16 cellular contexts compared by ENCODE assay signal in genomic region chr9:124007468-124008306, GRCh38. TPM values are rescaled to one million over a fixed set of nuclear protein-coding genes. Genes with fewer than 3 reads are reported as not detected.
DNase-seq lines count a peak whose midpoint lies in the region; ATAC-seq, FAIRE-seq and TF ChIP-seq lines count a peak whose summit lies in the region.
"Had no signal": no experiment of that assay in that cellular context is flagged by ENCODE, and none has a peak within 500 bp of the region (broad histone marks: within the 10 kb centered on the region; RNA-seq: fewer than 3 reads in every experiment).

No MANE protein-coding gene starts in this region.

- TF ChIP-seq CTCF in GM12878 (IDR thresholded peaks at IDR 0.05 in 2 of 3, conservative IDR thresholded peaks at IDR 0.05 in 1 of 3; ENCODE audit: control insufficient read depth in 2 of 3, extremely low read depth in 1 of 3, insufficient read depth in 1 of 3, low read depth in 3 of 3, low read length in 3 of 3) (no peak), nephron progenitor cell (IDR thresholded peaks at IDR 0.05) (no peak), tibial nerve (IDR thresholded peaks at IDR 0.05) (no peak)

- H3K4me1 Mint-ChIP-seq in nephron progenitor cell, result peaks cover 49% of the 10 kb centered on the region

- no peaks in the 10 kb centered on the region for H3K36me3 Mint-ChIP-seq in nephron progenitor cell (ENCODE audit: low read depth)
- H3K36me3 Mint-ChIP-seq: immature natural killer cell had no signal

- H4K20me1 ChIP-seq in GM12878 (ENCODE audit: control insufficient read depth, insufficient read depth), result peaks cover 2% of the 10 kb centered on the region; the same call in 1 of the 2 replicates

- H3K4me3 ChIP-seq in HUES6 (ENCODE audit: low read depth, low read length), result peak overlapping the region; percentile 64
- H3K4me3 ChIP-seq in GM12878, result 0 out of 2 replicates have a peak overlapping the region, but pooled peaks have one; percentile 44
- H3K4me3 ChIP-seq in tibial nerve, result no peak overlapping the region

- H3K9me3 Mint-ChIP-seq in nephron progenitor cell, result no peaks in the 10 kb centered on the region

- peaks cover 96% of the 10 kb centered on the region for H3K27me3 Mint-ChIP-seq in nephron progenitor cell (ENCODE audit: low read depth, poor library complexity)

- peaks cover 61% of the 10 kb centered on the region for H3K4me1 ChIP-seq in HUES6 (ENCODE audit: control insufficient read depth, insufficient read depth, low read length)
- peaks cover 25% of the 10 kb centered on the region for H3K4me1 ChIP-seq in GM12878 (ENCODE audit: control insufficient read depth, insufficient read depth, low read length)
- H3K4me1 ChIP-seq in tibial nerve, result peaks cover 0 to 48% (median 28%) of the 10 kb centered on the region in 4 donors

- H3K79me2 ChIP-seq in GM12878 (ENCODE audit: control insufficient read depth, insufficient read depth, low read length), result no peaks in the 10 kb centered on the region; the same call in 1 of the 2 replicates

- SMC1A ChIA-PET in GM12878 (lab: Charles Lee; ENCODE audit: uncharacterized antibody, unreplicated experiment), result interaction anchor here (0.9 to 7.6 kb wide), 5 partner anchors 10 to 437 kb away, joined by 3 to 55 read pairs (median 4); no protein-coding TSS in a partner anchor

- H3K36me3 ChIP-seq in HUES6 (ENCODE audit: control insufficient read depth, insufficient read depth, low read length), result no peaks in the 10 kb centered on the region
- no peaks in the 10 kb centered on the region for H3K36me3 ChIP-seq in GM12878 (ENCODE audit: control insufficient read depth in 2 of 2, insufficient read depth in 2 of 2, low read length in 1 of 2)
- no peaks in the 10 kb centered on the region for H3K36me3 ChIP-seq in tibial nerve

- CTCF ChIA-PET in GM12878 (lab: Yijun Ruan, JAX), result interaction anchor here (0.6 to 1.8 kb wide), 4 partner anchors 33 to 76 kb away, joined by 3 to 5 read pairs (median 3); no protein-coding TSS in a partner anchor

- no peak overlapping the region for H2AFZ ChIP-seq in GM12878 (ENCODE audit: control insufficient read depth, low read depth, low read length)

- no peak for TF ChIP-seq EP300 in GM12878 (IDR thresholded peaks at IDR 0.05; ENCODE audit: borderline replicate concordance in 1 of 2, control insufficient read depth in 1 of 2, low read depth in 2 of 2, low read length in 2 of 2)
- no peak for TF ChIP-seq EP300 in tibial nerve (IDR thresholded peaks at IDR 0.05)

- peaks cover 100% of the 10 kb centered on the region for H3K27me3 ChIP-seq in HUES6 (ENCODE audit: control insufficient read depth, insufficient read depth, low read length)
- peaks cover 0 to 49% of the 10 kb centered on the region in 2 experiments; a peak in 3 of 4 replicates for H3K27me3 ChIP-seq in GM12878 (replicated peaks in 1 of 2; ENCODE audit: control insufficient read depth in 2 of 2, insufficient read depth in 2 of 2, low read length in 1 of 2)
- peaks cover 9 to 99% of the 10 kb centered on the region in 2 donors for H3K27me3 ChIP-seq in tibial nerve

- no peak overlapping the region for H3K4me2 ChIP-seq in GM12878 (ENCODE audit: control insufficient read depth, insufficient read depth)

- WGBS in GM12878 (ENCODE audit: insufficient coverage, insufficient replicate concordance, low lambda C conversion rate, missing lambda C conversion rate), result 33% methylated on average over 25 of the region's 25 CpGs
- WGBS in tibial nerve, 2 donors, result 8 to 9% methylated on average over 25 of the region's 25 CpGs

- peak; percentile 64 for DNase-seq in NCI-H1092 treated with DMSO at 0.1 percent for 48 hours (lab: John Stamatoyannopoulos, UW)
- no peak for DNase-seq in NCI-H1092 (lab: John Stamatoyannopoulos, UW)
- DNase-seq in GM12878 (ENCODE audit: low read depth, low spot score), result no peak
- no peak for DNase-seq in nephron progenitor cell
- no peak for DNase-seq in tibial nerve (ENCODE audit: low spot score in 2 of 2)
- DNase-seq in posterior vena cava (ENCODE audit: low spot score), result no peak
- DNase-seq: activated CD4-positive, alpha-beta T cell treated with anti-CD3 and anti-CD28 coated beads, Interleukin-2, amount 50 U/mL, for 48 hours; immature natural killer cell; NCI-H446; stimulated activated naive CD4-positive, alpha-beta T cell had no signal

- H3K27ac Mint-ChIP-seq in nephron progenitor cell, result no peak overlapping the region
- H3K27ac Mint-ChIP-seq: immature natural killer cell had no signal

- no peak for FAIRE-seq in GM12878 (lab: Jason Lieb, UNC)
- FAIRE-seq: D721Med had no signal

- H3K9me3 ChIP-seq in HUES6 (ENCODE audit: control insufficient read depth, insufficient read depth, low read depth, low read length) (no peaks in the 10 kb centered on the region), GM12878 (replicated peaks; ENCODE audit: control insufficient read depth, insufficient read depth, low read length) (no peaks in the 10 kb centered on the region; the same call in 2 of the 3 replicates), tibial nerve (no peaks in the 10 kb centered on the region)

- intact Hi-C loops in GM12878 (cut with micrococcal nuclease; ENCODE audit: unreplicated experiment), result no loop called here
- intact Hi-C loops in posterior vena cava (cut with DNase I), result no loop called here

- no peak for TF ChIP-seq RAD21 in GM12878 (IDR thresholded peaks at IDR 0.05; ENCODE audit: insufficient read depth, low read depth, low read length)

- POLR2A ChIA-PET in GM12878 (lab: Charles Lee), result interaction anchor here (1.2 to 3.1 kb wide), 2 partner anchors 9 to 10 kb away, joined by 4 to 19 read pairs; no protein-coding TSS in a partner anchor

- H3K27ac ChIP-seq in HUES6 (ENCODE audit: low read depth, low read length), result no peak overlapping the region
- H3K27ac ChIP-seq in GM12878 (ENCODE audit: control insufficient read depth, insufficient read depth), result no peak overlapping the region
- no peak overlapping the region for H3K27ac ChIP-seq in tibial nerve
- H3K27ac ChIP-seq: 22Rv1 had no signal

- ATAC-seq in GM12878 (no peak), HG03442 (IDR thresholded peaks at IDR 0.05; ENCODE audit: unreplicated experiment) (no peak)

- in situ Hi-C loops in GM12878 (cut with MboI), result no loop called here

- TF ChIP-seq POLR2A in GM12878 (IDR thresholded peaks at IDR 0.05; ENCODE audit: low read depth, low read length) (no peak), tibial nerve (IDR thresholded peaks at IDR 0.05) (no peak)

- RAD21 ChIA-PET in GM12878 (lab: Charles Lee; ENCODE audit: unreplicated experiment), result interaction anchor here (1.0 to 7.4 kb wide), 3 partner anchors 10 to 67 kb away, joined by 4 to 52 read pairs (median 17); no protein-coding TSS in a partner anchor

- no TSS peak for BruUV-seq in GM12878 (replicated peaks; lab: Mats Ljungman, UMichigan)

- no peak overlapping the region for H3K9ac ChIP-seq in HUES6 (ENCODE audit: low read length)
- H3K9ac ChIP-seq in GM12878 (ENCODE audit: control insufficient read depth, insufficient read depth, low read length), result no peak overlapping the region

- peak overlapping the region; percentile 62 for H3K4me3 Mint-ChIP-seq in nephron progenitor cell

TF ChIP-seq in GM12878, 131 proteins besides CTCF, POLR2A, EP300 and RAD21:
- TF ChIP-seq FOXK2 (IDR thresholded peaks at IDR 0.05) (no peak), EZH2 (IDR thresholded peaks at IDR 0.05; ENCODE audit: borderline replicate concordance, control insufficient read depth, low read depth, low read length) (0 out of 2 replicates have a peak, but pooled peaks have one; percentile 48)
TF ChIP-seq in GM12878: peak in this region for 1.

RNA-seq across cellular contexts. Expression of gene LHX2, which starts 3.9 kb away (rescaled TPM):
- total RNA-seq in GM12878 (2013; cell fraction: nucleolus; rRNA removed), result 34.7 and 38.5 TPM in 2 replicates
- total RNA-seq in GM12878 (2014; rRNA removed), result 6.0 and 8.0 TPM in 2 replicates
- total RNA-seq in GM12878 (2014; rRNA removed; fragmentation: Illumina TruSeq; extraction: Trizol), result 3.3 TPM in 2 replicates
- total RNA-seq in GM12878 (2021), result 9.0 and 10.3 TPM in 2 replicates
- 1.1 TPM for polyA plus RNA-seq in GM12878 (2011; ENCODE audit: low read depth)
- polyA plus RNA-seq in GM12878 (2011; rRNA removed), result 46.5 and 69.8 TPM in 2 replicates
- 109 and 126 TPM in 2 replicates for polyA plus RNA-seq in GM12878 (2011; cell fraction: cytosol; rRNA removed)
- 225 and 243 TPM in 2 replicates for polyA plus RNA-seq in GM12878 (2011; cell fraction: nucleus; rRNA removed)
- polyA plus RNA-seq in GM12878 (2012), result 1.7 and 4.5 TPM in 2 replicates
- polyA plus RNA-seq in GM12878 (2014; fragmentation: Illumina TruSeq; extraction: Trizol), result 3.6 and 6.0 TPM in 2 replicates
- polyA plus RNA-seq in GM12878 (2014; fragmentation: Nextera tagmentation; extraction: Ambion mirVana), result 1 to 10 TPM in 1 of 2 experiments, under 1 TPM in 1; 0.82 to 2.6 TPM
- 7.6 and 14.2 TPM in 2 replicates for polyA plus RNA-seq in GM12878 (2014; rRNA removed)
- polyA plus RNA-seq in GM12878 (2016; fragmentation: Nextera tagmentation; extraction: Ambion mirVana), result 1 to 10 TPM; 2.6 to 4.6 TPM
- 38.6 and 76.6 TPM in 2 replicates for polyA minus RNA-seq in GM12878 (2011; rRNA and poly(A)+ RNA removed)
- polyA minus RNA-seq in GM12878 (2011; cell fraction: cytosol; rRNA and poly(A)+ RNA removed), result 49.9 and 53.2 TPM in 2 replicates
- polyA minus RNA-seq in GM12878 (2011; cell fraction: nucleus; rRNA and poly(A)+ RNA removed), result 34.7 and 46.5 TPM in 2 replicates
- total RNA-seq in tibial nerve, result not detected
- not detected for total RNA-seq in posterior vena cava
- total RNA-seq: fibroblast of lung, SK-MEL-5 had no signal
- polyA plus RNA-seq: fibroblast of lung, immature natural killer cell had no signal

Comparison
In these comparisons a context has a peak if more than half of its experiments do, and no peak if none do; other contexts are left out.
1. H3K4me3 ChIP-seq: peak in HUES6 (single experiment) and GM12878 (single experiment); none in tibial nerve (0 of 4).